10 cellular contexts compared by ENCODE assay signal in the genomic region with DNA sequence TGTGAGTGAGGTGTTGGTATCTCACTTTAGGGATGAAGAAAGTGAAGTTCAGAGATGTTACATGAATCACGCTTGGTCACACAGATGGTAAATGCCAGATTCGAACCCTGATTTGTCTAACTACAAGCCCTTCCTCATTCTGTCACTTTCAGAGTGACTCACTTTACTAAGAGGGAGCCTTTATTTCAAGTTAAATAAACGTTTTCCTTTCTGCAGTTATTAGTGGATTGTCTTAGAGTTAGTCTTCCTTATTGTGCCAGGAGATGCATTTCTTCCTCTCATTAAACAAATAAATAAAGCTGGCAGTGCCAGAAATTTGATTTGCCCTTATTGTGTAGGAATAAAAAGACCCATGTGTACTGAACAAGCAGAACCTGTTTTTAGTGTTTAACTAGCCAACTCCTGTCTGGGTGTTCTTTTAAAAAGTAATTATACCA.
A peak's percentile ranks its signal among the peaks of the same experiment; 100 is the strongest.
DNase-seq lines count a peak whose midpoint lies in the region; ATAC-seq and TF ChIP-seq lines count a peak whose summit lies in the region.
"Had no signal": no experiment of that assay in that cellular context is flagged by ENCODE, and none has a peak within 500 bp of the region (broad histone marks: within the 10 kb centered on the region; RNA-seq: fewer than 3 reads in every experiment).

No MANE protein-coding gene starts in this region.

- H3K9me3 ChIP-seq in heart right ventricle (no peaks in the 10 kb centered on the region), upper lobe of right lung (no peaks in the 10 kb centered on the region)

- H3K4me3 ChIP-seq in heart right ventricle = peak overlapping the region in 1 of 10 donors; percentile 34
- peak overlapping the region; percentile 37 for H3K4me3 ChIP-seq in upper lobe of right lung
- no peak overlapping the region for H3K4me3 ChIP-seq in coronary artery

- ATAC-seq in heart right ventricle (no peak), upper lobe of right lung (no peak)
- ATAC-seq: HCT116 had no signal

- H3K4me1 ChIP-seq in heart right ventricle (peaks cover 10 to 77% (median 63%) of the 10 kb centered on the region in 9 donors), upper lobe of right lung (peaks cover 59% of the 10 kb centered on the region)

- peaks cover 0 to 18% (median 0%) of the 10 kb centered on the region in 9 donors for H3K36me3 ChIP-seq in heart right ventricle
- no peaks in the 10 kb centered on the region for H3K36me3 ChIP-seq in upper lobe of right lung

- intact Hi-C loops in heart right ventricle (cut with DNase I) = loop anchor here in 2 of 10 donors (5.0 kb wide), 1 partner anchor 39 kb away; no protein-coding TSS in a partner anchor
- intact Hi-C loops in cardiac septum (cut with DNase I) = no loop called here
- intact Hi-C loops in upper lobe of right lung (cut with DNase I) = no loop called here

- 60 to 69% methylated on average over 3 of the region's 3 CpGs for WGBS in heart right ventricle, 2 donors

- H3K27ac ChIP-seq in heart right ventricle (peak overlapping the region in 9 of 10 donors; percentile 21 to 90 (median 56)), epithelial cell of prostate (peak overlapping the region; percentile 13), upper lobe of right lung (peak overlapping the region; percentile 88), coronary artery (peak overlapping the region in 1 of 2 donors; percentile 62)

- no peak for TF ChIP-seq CTCF in heart right ventricle (IDR thresholded peaks at IDR 0.05)
- TF ChIP-seq CTCF in upper lobe of right lung (IDR thresholded peaks at IDR 0.05) = no peak
- no peak for TF ChIP-seq CTCF in coronary artery (IDR thresholded peaks at IDR 0.05)

- DNase-seq in heart right ventricle (no peak), cardiac septum (ENCODE audit: low spot score) (no peak), NCI-H1930 (lab: John Stamatoyannopoulos, UW) (peak; percentile 9 to 34), epithelial cell of prostate (ENCODE audit: low read depth, low spot score) (peak; percentile 44), upper lobe of right lung (no peak), DMS 273 treated with DMSO at 0.1 percent for 48 hours (lab: John Stamatoyannopoulos, UW) (no peak), coronary artery (ENCODE audit: low spot score) (no peak), GOT3 (lab: John Stamatoyannopoulos, UW) (no peak)
- DNase-seq: NCI-H226 had no signal

- H3K27me3 ChIP-seq in heart right ventricle = no peaks in the 10 kb centered on the region
- H3K27me3 ChIP-seq in upper lobe of right lung = no peaks in the 10 kb centered on the region

Comparison
In these comparisons a context has a peak if more than half of its experiments do, and no peak if none do; other contexts are left out.
1. DNase-seq: peak in NCI-H1930 (2 of 2) and epithelial cell of prostate (single experiment); none in heart right ventricle (0 of 2), cardiac septum (single experiment), upper lobe of right lung (single experiment), DMS 273 treated with DMSO at 0.1 percent for 48 hours (single experiment), coronary artery (single experiment) and GOT3 (single experiment).